22 cellular contexts compared by ENCODE assay signal in the genomic region with DNA sequence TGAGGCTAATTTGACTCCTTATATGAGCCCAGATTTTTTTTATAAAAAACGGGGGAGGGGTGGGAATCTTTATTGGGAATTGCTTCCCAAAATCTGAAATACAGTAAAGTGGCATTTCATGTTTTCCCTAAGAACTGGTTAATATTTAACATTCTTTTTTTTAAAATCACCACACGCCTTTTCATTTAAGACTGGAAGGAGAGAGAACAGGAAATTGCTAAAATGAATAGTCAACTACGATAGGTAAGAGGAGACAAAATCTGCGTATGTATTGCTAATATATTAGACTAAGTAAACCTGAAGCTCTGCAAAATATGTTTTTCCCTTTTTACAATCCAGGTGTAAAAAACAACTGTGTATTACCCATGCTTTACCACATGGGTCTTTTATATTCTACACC. TPM values are rescaled to one million over a fixed set of nuclear protein-coding genes. Genes with fewer than 3 reads are reported as not detected.
DNase-seq lines count a peak whose midpoint lies in the region; ATAC-seq, FAIRE-seq and TF ChIP-seq lines count a peak whose summit lies in the region.
"Had no signal": no experiment of that assay in that cellular context is flagged by ENCODE, and none has a peak within 500 bp of the region (broad histone marks: within the 10 kb centered on the region; RNA-seq: fewer than 3 reads in every experiment).

No MANE protein-coding gene starts in this region.

- H3K9me3 ChIP-seq in endocrine pancreas (ENCODE audit: control insufficient read depth, low read length) (no peaks in the 10 kb centered on the region), pancreas (no peaks in the 10 kb centered on the region), uterus (no peaks in the 10 kb centered on the region)
- H3K9me3 ChIP-seq: BE2C had no signal

- no peaks in the 10 kb centered on the region for H3K36me3 ChIP-seq in endocrine pancreas (ENCODE audit: control insufficient read depth, insufficient read depth, low read length)
- no peaks in the 10 kb centered on the region for H3K36me3 ChIP-seq in pancreas
- H3K36me3 ChIP-seq in uterus: peaks cover 0 to 4% of the 10 kb centered on the region in 2 donors
- H3K36me3 ChIP-seq: BE2C had no signal

- H3K4me1 Mint-ChIP-seq in stimulated activated naive B cell treated with anti-CD40 and anti-IgM and Interleukin-4, amounts not matched to agents 10 μg/mL and 1 μg/mL and 100 μg/mL, for 72 hours: no peaks in the 10 kb centered on the region
- H3K4me1 Mint-ChIP-seq: CD4-positive, CD25-positive, alpha-beta regulatory T cell; CD8-positive, alpha-beta memory T cell had no signal

- H3K4me3 ChIP-seq in endocrine pancreas (ENCODE audit: control insufficient read depth, insufficient read depth, low read length) (peak overlapping the region; percentile 74), pancreas (no peak overlapping the region), uterus (no peak overlapping the region)

- no peaks in the 10 kb centered on the region for H3K36me3 Mint-ChIP-seq in stimulated activated naive B cell treated with anti-CD40 and anti-IgM and Interleukin-4, amounts not matched to agents 10 μg/mL and 1 μg/mL and 100 μg/mL, for 72 hours
- H3K36me3 Mint-ChIP-seq: CD4-positive, CD25-positive, alpha-beta regulatory T cell; CD8-positive, alpha-beta memory T cell had no signal

- no peak for TF ChIP-seq POLR2A in uterus (IDR thresholded peaks at IDR 0.05)

- no peak overlapping the region for H3K27ac Mint-ChIP-seq in stimulated activated naive B cell treated with anti-CD40 and anti-IgM and Interleukin-4, amounts not matched to agents 10 μg/mL and 1 μg/mL and 100 μg/mL, for 72 hours
- H3K27ac Mint-ChIP-seq: CD4-positive, CD25-positive, alpha-beta regulatory T cell; CD8-positive, alpha-beta memory T cell; HFFc6 had no signal

- TF ChIP-seq CTCF in pancreas (IDR thresholded peaks at IDR 0.05) (no peak), uterus (IDR thresholded peaks at IDR 0.05) (no peak)

- no peak for FAIRE-seq in pancreas (lab: Jason Lieb, UNC)
- FAIRE-seq: GM12892, GM18507 had no signal

- H3K9ac ChIP-seq in endocrine pancreas (ENCODE audit: control insufficient read depth, insufficient read depth, low read length): no peak overlapping the region

- H3K27ac ChIP-seq in pancreas (no peak overlapping the region), uterus (no peak overlapping the region)

- DNase-seq in ACHN (peak; percentile 20), DMS53 treated with DMSO at 0.1 percent for 48 hours (lab: John Stamatoyannopoulos, UW; ENCODE audit: unreplicated experiment) (peak; percentile 34), pancreas (no peak), SW 1271 (lab: John Stamatoyannopoulos, UW) (no peak), uterus (no peak)
- DNase-seq in stimulated activated naive B cell treated with anti-CD40 and anti-IgM and Interleukin-4, amounts not matched to agents 10 μg/mL and 1 μg/mL and 100 μg/mL, for 72 hours: no peak
- DNase-seq: BE2C; C1 segment of cervical spinal cord; CD4-positive, CD25-positive, alpha-beta regulatory T cell; CD8-positive, alpha-beta memory T cell; COR-L47; DMS 273 treated with DMSO at 0.1 percent for 48 hours; GDM1; GOT3; H7; HFFc6 had no signal

- peaks cover 33% of the 10 kb centered on the region for H3K4me1 ChIP-seq in endocrine pancreas (ENCODE audit: control insufficient read depth, insufficient read depth, low read length)
- peaks cover 0 to 2% (median 0%) of the 10 kb centered on the region in 3 donors for H3K4me1 ChIP-seq in pancreas
- no peaks in the 10 kb centered on the region for H3K4me1 ChIP-seq in uterus
- H3K4me1 ChIP-seq: BE2C had no signal

- no peak overlapping the region for H3K4me3 Mint-ChIP-seq in stimulated activated naive B cell treated with anti-CD40 and anti-IgM and Interleukin-4, amounts not matched to agents 10 μg/mL and 1 μg/mL and 100 μg/mL, for 72 hours
- H3K4me3 Mint-ChIP-seq: CD4-positive, CD25-positive, alpha-beta regulatory T cell; CD8-positive, alpha-beta memory T cell; HFFc6 had no signal

- H3K27me3 ChIP-seq in endocrine pancreas (ENCODE audit: control insufficient read depth, insufficient read depth, low read length) (no peaks in the 10 kb centered on the region), pancreas (no peaks in the 10 kb centered on the region), uterus (no peaks in the 10 kb centered on the region)
- H3K27me3 ChIP-seq: BE2C had no signal

- WGBS in pancreas, 2 donors: 37 to 44% methylated on average over 4 of the region's 4 CpGs

- H3K27me3 Mint-ChIP-seq in stimulated activated naive B cell treated with anti-CD40 and anti-IgM and Interleukin-4, amounts not matched to agents 10 μg/mL and 1 μg/mL and 100 μg/mL, for 72 hours: no peaks in the 10 kb centered on the region
- H3K27me3 Mint-ChIP-seq: CD4-positive, CD25-positive, alpha-beta regulatory T cell; CD8-positive, alpha-beta memory T cell had no signal

- in situ Hi-C loops in ACHN (cut with HindIII; ENCODE audit: low pct_ligation_motif_present, low pct_unique_long_range_greater_than_20kb, low sequenced_read_pairs): no loop called here

- intact Hi-C loops in pancreas (cut with DNase I) (no loop called here), uterus (cut with DNase I; ENCODE audit: low total_unique reads) (no loop called here)

- peak in 3 of 4 donors; percentile 17 to 70 (median 60) for ATAC-seq in pancreas
- ATAC-seq in stimulated activated naive B cell treated with anti-CD40 and anti-IgM and Interleukin-4, amounts not matched to agents 10 μg/mL and 1 μg/mL and 100 μg/mL, for 72 hours (replicated peaks): no peak
- no peak for ATAC-seq in HG02571 (IDR thresholded peaks at IDR 0.05; ENCODE audit: unreplicated experiment)
- ATAC-seq: HCT116 had no signal

- H3K9me3 Mint-ChIP-seq in stimulated activated naive B cell treated with anti-CD40 and anti-IgM and Interleukin-4, amounts not matched to agents 10 μg/mL and 1 μg/mL and 100 μg/mL, for 72 hours: no peaks in the 10 kb centered on the region

RNA-seq across cellular contexts. Expression of gene SOX6, which starts 57.0 kb away (rescaled TPM):
- 10 to 100 TPM; 16.0 to 23.0 (median 19.0) TPM for total RNA-seq in pancreas
- 1 to 10 TPM; 5.1 to 5.6 TPM for polyA plus RNA-seq in pancreas
- 10 to 100 TPM in 1 of 4 donors, 1 to 10 TPM in 2, under 1 TPM in 1; 0.29 to 20.5 (median 8.2) TPM for total RNA-seq in uterus
- total RNA-seq: A172; CD8-positive, alpha-beta memory T cell had no signal
- polyA plus RNA-seq: CD4-positive, CD25-positive, alpha-beta regulatory T cell; CD8-positive, alpha-beta memory T cell had no signal

Comparison
In these comparisons a context has a peak if more than half of its experiments do, and no peak if none do; other contexts are left out.
1. DNase-seq: peak in ACHN (single experiment) and DMS53 treated with DMSO at 0.1 percent for 48 hours (single experiment); none in pancreas (0 of 6), SW 1271 (0 of 2), stimulated activated naive B cell treated with anti-CD40 and anti-IgM and Interleukin-4, amounts not matched to agents 10 μg/mL and 1 μg/mL and 100 μg/mL, for 72 hours (single experiment) and uterus (0 of 2).
2. ATAC-seq: peak in pancreas (3 of 4); none in stimulated activated naive B cell treated with anti-CD40 and anti-IgM and Interleukin-4, amounts not matched to agents 10 μg/mL and 1 μg/mL and 100 μg/mL, for 72 hours (0 of 2) and HG02571 (single experiment).